ENCODE assay signal across 24 cellular contexts in the genomic region with DNA sequence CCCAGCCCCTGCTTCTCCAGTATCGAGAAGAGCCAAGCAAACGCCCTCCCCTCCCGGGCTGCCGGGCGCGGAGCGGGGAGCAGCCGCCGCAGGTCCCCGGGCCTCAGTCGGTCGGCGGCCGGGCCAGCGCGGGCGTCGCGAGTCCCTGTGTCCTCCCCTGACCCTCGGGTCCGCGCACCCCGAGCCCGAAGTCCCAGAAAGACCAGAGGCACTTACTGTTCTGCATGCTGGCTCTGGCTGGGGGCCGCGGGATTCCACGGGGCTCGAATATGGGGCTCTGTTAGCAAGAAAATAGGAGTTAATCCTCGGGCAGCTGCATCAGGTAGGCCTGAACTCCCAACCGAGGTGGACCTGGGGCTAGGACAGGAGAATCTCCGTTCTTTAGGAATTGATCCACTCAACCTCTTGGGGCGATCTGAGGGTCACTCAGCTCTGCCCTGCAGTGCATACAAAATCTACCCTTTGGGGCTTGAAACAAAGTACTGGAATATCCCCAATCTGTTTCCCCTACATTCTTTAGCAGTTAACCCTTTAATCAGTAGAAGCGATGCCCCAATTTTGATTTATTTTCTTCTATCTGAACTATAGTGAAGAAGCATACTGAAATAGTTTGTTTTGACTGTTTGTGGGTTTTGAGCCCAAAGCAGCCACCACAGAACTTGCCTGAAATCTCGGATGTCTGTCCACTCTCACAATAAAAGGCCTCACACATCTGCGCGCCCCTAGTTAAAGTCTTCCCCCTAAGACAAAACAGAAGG. TPM values are rescaled to one million over a fixed set of nuclear protein-coding genes. Genes with fewer than 3 reads are reported as not detected.
DNase-seq lines count a peak whose midpoint lies in the region; ATAC-seq, FAIRE-seq and TF ChIP-seq lines count a peak whose summit lies in the region.
"Had no signal": no experiment of that assay in that cellular context is flagged by ENCODE, and none has a peak within 500 bp of the region (broad histone marks: within the 10 kb centered on the region; RNA-seq: fewer than 3 reads in every experiment).

No MANE protein-coding gene starts in this region.

- FAIRE-seq in HepG2 (lab: Jason Lieb, UNC), result no peak
- FAIRE-seq: A204.1 had no signal

- intact Hi-C loops in spleen (cut with DNase I; ENCODE audit: low total_unique reads), result no loop called here
- intact Hi-C loops in HepG2 (cut with micrococcal nuclease; ENCODE audit: unreplicated experiment), result loop anchor here (2.0 kb wide), 1 partner anchor 160 kb away; no protein-coding TSS in a partner anchor

- H3K79me2 ChIP-seq in HepG2 (ENCODE audit: insufficient read depth, low read length), result no peaks in the 10 kb centered on the region

- H3K36me3 ChIP-seq in iPS-20b (ENCODE audit: insufficient read depth, low read depth, low read length), result no peaks in the 10 kb centered on the region
- H3K36me3 ChIP-seq in spleen, result no peaks in the 10 kb centered on the region
- no peaks in the 10 kb centered on the region for H3K36me3 ChIP-seq in HepG2 (replicated peaks in 1 of 2; ENCODE audit: control insufficient read depth in 1 of 2, insufficient read depth in 2 of 2, low read length in 2 of 2)
- H3K36me3 ChIP-seq: gastroesophageal sphincter, stomach, uterus had no signal

- no peak for DNase-seq in activated naive CD8-positive, alpha-beta T cell treated with anti-CD3 and anti-CD28 coated beads for 36 hours
- DNase-seq in caudate nucleus (lab: John Stamatoyannopoulos, UW), result no peak
- DNase-seq in spleen, result peak; percentile 70
- no peak for DNase-seq in HepG2 (ENCODE audit: low spot score)
- DNase-seq in stimulated activated CD4-positive, alpha-beta T cell treated with anti-CD3 and anti-CD28 coated beads, Interleukin-15, amount 100 ng/mL, for 24 hours, result no peak
- no peak for DNase-seq in SHP77 (lab: John Stamatoyannopoulos, UW)
- DNase-seq: activated effector memory CD4-positive, alpha-beta T cell treated with Interleukin-2 at 50 U/mL for 16 hours; amygdala; erythroblast; MM.1S; NCI-H1694; NCI-H446; stomach; uterus had no signal

- peak overlapping the region; percentile 43; the same call in 1 of the 2 replicates for H3K4me3 ChIP-seq in iPS-20b (ENCODE audit: low read length)
- H3K4me3 ChIP-seq in spleen, result no peak overlapping the region
- H3K4me3 ChIP-seq in HepG2 (replicated peaks in 1 of 3; ENCODE audit: insufficient read depth in 1 of 3, low read depth in 2 of 3, low read length in 3 of 3), result no peak overlapping the region
- H3K4me3 ChIP-seq: coronary artery, gastroesophageal sphincter, stomach, uterus had no signal

- H3K27me3 Mint-ChIP-seq in activated naive CD8-positive, alpha-beta T cell, result peaks cover 67% of the 10 kb centered on the region
- H3K27me3 Mint-ChIP-seq in activated naive CD8-positive, alpha-beta T cell treated with anti-CD3 and anti-CD28 coated beads for 36 hours, result peaks cover 94% of the 10 kb centered on the region

- in situ Hi-C loops in HepG2 (cut with HindIII; ENCODE audit: extremely low pct_ligation_motif_present, low pct_unique_long_range_greater_than_20kb), result no loop called here

- H3K4me2 ChIP-seq in HepG2 (ENCODE audit: low read depth, low read length), result no peak overlapping the region

- TF ChIP-seq POLR2A in spleen (IDR thresholded peaks at IDR 0.05) (no peak), HepG2 (IDR thresholded peaks at IDR 0.05; ENCODE audit: insufficient read depth in 1 of 2, low read depth in 2 of 2, low read length in 2 of 2) (no peak)

- TF ChIP-seq CTCF in spleen (IDR thresholded peaks at IDR 0.05 in 8 of 11, conservative IDR thresholded peaks at IDR 0.05 in 3 of 11) (no peak), HepG2 (CRISPR knock-in tag; IDR thresholded peaks at IDR 0.05) (no peak)

- peaks cover 32% of the 10 kb centered on the region; the same call in 1 of the 2 replicates for H3K4me1 ChIP-seq in iPS-20b (ENCODE audit: insufficient read depth, low read length)
- H3K4me1 ChIP-seq in spleen, result peaks cover 15 to 62% (median 48%) of the 10 kb centered on the region in 6 donors
- peaks cover 21% of the 10 kb centered on the region for H3K4me1 ChIP-seq in HepG2 (ENCODE audit: insufficient read depth, low read length)

- ATAC-seq in HepG2, result no peak
- ATAC-seq: activated CD4-positive, CD25-positive, alpha-beta regulatory T cell treated with anti-CD3 and anti-CD28 coated beads, Interleukin-2, amount 50 U/mL, for 24 hours; gastroesophageal sphincter; natural killer cell treated with Interleukin-12 subunit alpha and Interleukin-12 subunit beta and Interleukin-15 and Interleukin-18, amount 100 ng/mL, for 72 hours; right cardiac atrium had no signal

- H3K36me3 Mint-ChIP-seq in activated naive CD8-positive, alpha-beta T cell, result no peaks in the 10 kb centered on the region
- peaks cover 8% of the 10 kb centered on the region for H3K36me3 Mint-ChIP-seq in activated naive CD8-positive, alpha-beta T cell treated with anti-CD3 and anti-CD28 coated beads for 36 hours

- TF ChIP-seq EP300 in HepG2 (IDR thresholded peaks at IDR 0.05; ENCODE audit: low read depth in 2 of 2, low read length in 2 of 2) (no peak), HepG2 (CRISPR knock-in tag; IDR thresholded peaks at IDR 0.05; ENCODE audit: borderline replicate concordance) (no peak)

- no peak overlapping the region for H3K27ac Mint-ChIP-seq in activated naive CD8-positive, alpha-beta T cell
- H3K27ac Mint-ChIP-seq in activated naive CD8-positive, alpha-beta T cell treated with anti-CD3 and anti-CD28 coated beads for 36 hours, result no peak overlapping the region
- H3K27ac Mint-ChIP-seq: CD14-positive monocyte; natural killer cell treated with Interleukin-12 subunit alpha and Interleukin-12 subunit beta and Interleukin-15 and Interleukin-18, amount 100 ng/mL, for 72 hours had no signal

- peaks cover 5% of the 10 kb centered on the region; the same call in 1 of the 2 replicates for H4K20me1 ChIP-seq in HepG2 (ENCODE audit: insufficient read depth, low read length)

- no peak overlapping the region for H3K9ac ChIP-seq in iPS-20b (ENCODE audit: low read depth, low read length)
- H3K9ac ChIP-seq in HepG2 (ENCODE audit: insufficient read depth, low read depth, low read length), result no peak overlapping the region

- CTCF ChIA-PET in HepG2 (lab: Yijun Ruan, JAX; ENCODE audit: low intra/inter-chr PET ratio, low total read pairs), result no interaction called here

- H3K9me3 ChIP-seq in iPS-20b (ENCODE audit: insufficient read depth, low read depth, low read length), result no peaks in the 10 kb centered on the region
- H3K9me3 ChIP-seq in spleen, result peaks cover 0 to 20% (median 0%) of the 10 kb centered on the region in 8 donors
- H3K9me3 ChIP-seq in HepG2 (ENCODE audit: low read length), result no peaks in the 10 kb centered on the region
- H3K9me3 ChIP-seq: gastroesophageal sphincter, uterus had no signal

- WGBS in spleen, 5 donors, result 8 to 19% (median 9%) methylated on average over 25 to 36 of the region's 36 CpGs
- 73% methylated on average over 12 of the region's 36 CpGs for WGBS in HepG2 (ENCODE audit: low lambda C conversion rate)

- H3K9me3 Mint-ChIP-seq in activated naive CD8-positive, alpha-beta T cell (ENCODE audit: low read depth), result no peaks in the 10 kb centered on the region
- H3K9me3 Mint-ChIP-seq in activated naive CD8-positive, alpha-beta T cell treated with anti-CD3 and anti-CD28 coated beads for 36 hours, result peaks cover 15% of the 10 kb centered on the region
- H3K9me3 Mint-ChIP-seq: natural killer cell treated with Interleukin-12 subunit alpha and Interleukin-12 subunit beta and Interleukin-15 and Interleukin-18, amount 100 ng/mL, for 72 hours had no signal

- H3K27ac ChIP-seq in caudate nucleus (ENCODE audit: low read depth, low read length) (peak overlapping the region; percentile 44), iPS-20b (ENCODE audit: low read length) (no peak overlapping the region), spleen (no peak overlapping the region), HepG2 (ENCODE audit: extremely low read length, insufficient read depth, low read length) (no peak overlapping the region)
- H3K27ac ChIP-seq: coronary artery, gastroesophageal sphincter, stomach, uterus had no signal

- H3K27me3 ChIP-seq in iPS-20b (ENCODE audit: insufficient read depth, low read length) (peaks cover 100% of the 10 kb centered on the region), spleen (replicated peaks in 1 of 7) (peaks cover 36 to 100% (median 100%) of the 10 kb centered on the region in 7 donors), HepG2 (ENCODE audit: control insufficient read depth in 1 of 2, insufficient read depth in 2 of 2, low read length in 2 of 2) (peaks cover 11 to 43% of the 10 kb centered on the region in 2 experiments; a peak in 4 of 5 replicates)

- H3K4me1 Mint-ChIP-seq in activated naive CD8-positive, alpha-beta T cell (ENCODE audit: low read depth), result peaks cover 51% of the 10 kb centered on the region
- H3K4me1 Mint-ChIP-seq in activated naive CD8-positive, alpha-beta T cell treated with anti-CD3 and anti-CD28 coated beads for 36 hours, result peaks cover 43% of the 10 kb centered on the region

- TF ChIP-seq RAD21 in HepG2 (CRISPR knock-in tag; IDR thresholded peaks at IDR 0.05), result no peak

- H3K4me3 Mint-ChIP-seq in activated naive CD8-positive, alpha-beta T cell, result peak overlapping the region; percentile 18
- H3K4me3 Mint-ChIP-seq in activated naive CD8-positive, alpha-beta T cell treated with anti-CD3 and anti-CD28 coated beads for 36 hours, result no peak overlapping the region
- H3K4me3 Mint-ChIP-seq: natural killer cell treated with Interleukin-12 subunit alpha and Interleukin-12 subunit beta and Interleukin-15 and Interleukin-18, amount 100 ng/mL, for 72 hours had no signal

- POLR2A ChIA-PET in HepG2 (lab: Yijun Ruan, JAX), result no interaction called here

- H2AFZ ChIP-seq in HepG2 (ENCODE audit: low read length), result no peak overlapping the region

- BruUV-seq in HepG2 (replicated peaks; lab: Mats Ljungman, UMichigan), result no TSS peak

RNA-seq across cellular contexts. Expression of a gene that starts 4.8 kb away (rescaled TPM):
- not detected for total RNA-seq in activated naive CD8-positive, alpha-beta T cell treated with anti-CD3 and anti-CD28 coated beads for 36 hours
- not detected for total RNA-seq in spleen
- under 1 TPM in 2 of 3 donors, not detected in 1; 0.02 to 0.05 TPM for polyA plus RNA-seq in spleen
- 0.15 TPM in 1 of 2 replicates, not detected in the other for total RNA-seq in HepG2 (2016; rRNA removed; fragmentation: Illumina TruSeq; extraction: Trizol)
- total RNA-seq in HepG2 (2016; cell fraction: cytosol; rRNA removed; fragmentation: Illumina TruSeq; extraction: Trizol; ENCODE audit: low read depth), result 0.20 TPM in 1 of 2 replicates, not detected in the other
- total RNA-seq in HepG2 (2016; cell fraction: insoluble cytoplasmic fraction; rRNA removed; fragmentation: Illumina TruSeq; extraction: Trizol), result 0.15 TPM in 1 of 2 replicates, not detected in the other
- total RNA-seq in HepG2 (2016; cell fraction: membrane; rRNA removed; fragmentation: Illumina TruSeq; extraction: Trizol), result 0.19 and 0.21 TPM in 2 replicates
- total RNA-seq in HepG2 (2016; cell fraction: nucleus; rRNA removed; fragmentation: Illumina TruSeq; extraction: Trizol), result 0.28 TPM in 1 of 2 replicates, not detected in the other
- 0.67 and 1.1 TPM in 2 replicates for polyA plus RNA-seq in HepG2 (2011; rRNA removed)
- polyA plus RNA-seq in HepG2 (2011; cell fraction: cytosol; rRNA removed), result 0.79 and 0.93 TPM in 2 replicates
- 2.4 and 2.6 TPM in 2 replicates for polyA plus RNA-seq in HepG2 (2011; cell fraction: nucleus; rRNA removed)
- polyA plus RNA-seq in HepG2 (2012), result 0.09 and 0.31 TPM in 2 replicates
- polyA plus RNA-seq in HepG2 (2016; cell fraction: cytosol; fragmentation: Illumina TruSeq; extraction: Trizol; ENCODE audit: low read depth), result 0.29 TPM in 1 of 2 replicates, not detected in the other
- 0.34 TPM in 1 of 2 replicates, not detected in the other for polyA plus RNA-seq in HepG2 (2016; cell fraction: insoluble cytoplasmic fraction; fragmentation: Illumina TruSeq; extraction: Trizol; ENCODE audit: low read depth)
- 0.21 TPM in 1 of 2 replicates, not detected in the other for polyA plus RNA-seq in HepG2 (2016; cell fraction: membrane; fragmentation: Illumina TruSeq; extraction: Trizol; ENCODE audit: low read depth)
- polyA plus RNA-seq in HepG2 (2016; cell fraction: nucleus; fragmentation: Illumina TruSeq; extraction: Trizol; ENCODE audit: insufficient read depth, low read depth), result 0.31 and 0.36 TPM in 2 replicates
- polyA minus RNA-seq in HepG2 (2011; rRNA and poly(A)+ RNA removed; ENCODE audit: low replicate concordance), result 2.3 and 18.4 TPM in 2 replicates
- polyA minus RNA-seq in HepG2 (2011; cell fraction: cytosol; rRNA and poly(A)+ RNA removed), result 0.69 TPM in 1 of 2 replicates, not detected in the other
- polyA minus RNA-seq in HepG2 (2011; cell fraction: nucleus; rRNA and poly(A)+ RNA removed), result 1.5 and 2.3 TPM in 2 replicates
- total RNA-seq: natural killer cell treated with Interleukin-12 subunit alpha and Interleukin-12 subunit beta and Interleukin-15 and Interleukin-18, amount 100 ng/mL, for 72 hours; right cardiac atrium; T-helper 1 cell treated with Interleukin-12 subunit alpha and Interleukin-12 subunit beta and Interleukin-4 antibody, amounts not matched to agents 30 ng/mL and 1 ng/mL, for 36 hours had no signal
- polyA plus RNA-seq: CD14-positive monocyte had no signal
